Comparison of ENCODE assay signal across 14 cellular contexts in genomic region chr19:15456441-15456840, GRCh38. TPM values are rescaled to one million over a fixed set of nuclear protein-coding genes. Genes with fewer than 3 reads are reported as not detected.
DNase-seq lines count a peak whose midpoint lies in the region; ATAC-seq, FAIRE-seq and TF ChIP-seq lines count a peak whose summit lies in the region.
"Had no signal": no experiment of that assay in that cellular context is flagged by ENCODE, and none has a peak within 500 bp of the region (broad histone marks: within the 10 kb centered on the region; RNA-seq: fewer than 3 reads in every experiment).

No MANE protein-coding gene starts in this region.

- POLR2A ChIA-PET in CD4-positive, alpha-beta T cell (lab: Charles Lee): interaction anchor here (2.3 to 3.1 kb wide), 2 partner anchors 11 to 37 kb away, joined by 9 read pairs; partner anchors contain the start of gene AKAP8L

- H3K36me3 Mint-ChIP-seq in CD4-positive, alpha-beta T cell (ENCODE audit: low read depth): peaks cover 68% of the 10 kb centered on the region
- peaks cover 2% of the 10 kb centered on the region for H3K36me3 Mint-ChIP-seq in astrocyte (ENCODE audit: low read depth, unreplicated experiment)

- H3K27ac ChIP-seq in CD4-positive, alpha-beta T cell (ENCODE audit: low read depth, low read length): peak overlapping the region; percentile 21
- H3K27ac ChIP-seq in HUES48 (ENCODE audit: low read depth, low read length): no peak overlapping the region
- H3K27ac ChIP-seq in astrocyte (ENCODE audit: low read depth, low read length): no peak overlapping the region

- H3K4me1 Mint-ChIP-seq in CD4-positive, alpha-beta T cell (ENCODE audit: low read depth): peaks cover 22% of the 10 kb centered on the region
- no peaks in the 10 kb centered on the region for H3K4me1 Mint-ChIP-seq in astrocyte (ENCODE audit: low read depth, unreplicated experiment)

- no peak overlapping the region for H3K4me3 Mint-ChIP-seq in CD4-positive, alpha-beta T cell
- peak overlapping the region; percentile 27 for H3K4me3 Mint-ChIP-seq in astrocyte (ENCODE audit: unreplicated experiment)
- H3K4me3 Mint-ChIP-seq: CD4-positive, CD25-positive, alpha-beta regulatory T cell had no signal

- FAIRE-seq in astrocyte (lab: Jason Lieb, UNC): no peak
- FAIRE-seq: G401.6 had no signal

- intact Hi-C loops in CD4-positive, alpha-beta T cell (cut with DNase I, micrococcal nuclease): no loop called here

- H3K4me3 ChIP-seq in HUES48 (ENCODE audit: low read depth, low read length) (peak overlapping the region; percentile 33; the same call in 1 of the 2 replicates), astrocyte (ENCODE audit: insufficient read depth, low read depth, low read length) (no peak overlapping the region), iPS-18c (ENCODE audit: insufficient read depth, low read depth, low read length) (peak overlapping the region; percentile 3; the same call in 1 of the 2 replicates)

- DNase-seq in CD4-positive, alpha-beta T cell: no peak
- DNase-seq in astrocyte (ENCODE audit: low read depth): no peak
- no peak for DNase-seq in NCI-H82 treated with DMSO at 0.1 percent for 48 hours (lab: John Stamatoyannopoulos, UW; ENCODE audit: unreplicated experiment)
- DNase-seq: AML-193; CD4-positive, CD25-positive, alpha-beta regulatory T cell; NCI-H2081 treated with DMSO at 0.1 percent for 48 hours; NCI-H226 had no signal

- H3K27me3 Mint-ChIP-seq in CD4-positive, alpha-beta T cell: no peaks in the 10 kb centered on the region
- peaks cover 62% of the 10 kb centered on the region for H3K27me3 Mint-ChIP-seq in astrocyte (ENCODE audit: low read depth, unreplicated experiment)
- H3K27me3 Mint-ChIP-seq: CD4-positive, CD25-positive, alpha-beta regulatory T cell had no signal

- no peak for TF ChIP-seq CTCF in CD4-positive, alpha-beta T cell (IDR thresholded peaks at IDR 0.05)
- no peak for TF ChIP-seq CTCF in astrocyte (IDR thresholded peaks at IDR 0.05; ENCODE audit: insufficient read depth, low read depth, low read length)

- H3K4me1 ChIP-seq in HUES48 (ENCODE audit: control insufficient read depth, insufficient read depth, low read length) (peaks cover 4% of the 10 kb centered on the region; the same call in 1 of the 2 replicates), astrocyte (ENCODE audit: insufficient read depth, low read length) (peaks cover 6% of the 10 kb centered on the region)

- H3K79me2 ChIP-seq in astrocyte (ENCODE audit: insufficient read depth, low read length): no peaks in the 10 kb centered on the region

- CTCF ChIA-PET in CD4-positive, alpha-beta T cell (lab: Charles Lee): no interaction called here

- H3K9ac ChIP-seq in HUES48 (ENCODE audit: low read depth, low read length) (no peak overlapping the region), astrocyte (ENCODE audit: low read length) (no peak overlapping the region)

- H3K27me3 ChIP-seq in CD4-positive, alpha-beta T cell (ENCODE audit: control insufficient read depth, insufficient read depth, low read length): no peaks in the 10 kb centered on the region
- H3K27me3 ChIP-seq in HUES48 (ENCODE audit: control insufficient read depth, insufficient read depth, low read length) (peaks cover 80% of the 10 kb centered on the region), astrocyte (ENCODE audit: insufficient read depth, low read length) (peaks cover 24% of the 10 kb centered on the region)

- no peak overlapping the region for H3K27ac Mint-ChIP-seq in CD4-positive, alpha-beta T cell
- no peak overlapping the region for H3K27ac Mint-ChIP-seq in astrocyte (ENCODE audit: unreplicated experiment)

- no peaks in the 10 kb centered on the region for H3K9me3 Mint-ChIP-seq in CD4-positive, alpha-beta T cell
- H3K9me3 Mint-ChIP-seq in astrocyte (ENCODE audit: unreplicated experiment): peaks cover 5% of the 10 kb centered on the region

- no peak overlapping the region for H2AFZ ChIP-seq in astrocyte (ENCODE audit: low read depth, low read length)

- no peak for ATAC-seq in CD4-positive, alpha-beta T cell (ENCODE audit: poor library complexity)
- no peak for ATAC-seq in HG03457 (IDR thresholded peaks at IDR 0.05; ENCODE audit: unreplicated experiment)
- ATAC-seq in GM18867 (IDR thresholded peaks at IDR 0.05; ENCODE audit: unreplicated experiment): no peak
- no peak for ATAC-seq in HG02884 (IDR thresholded peaks at IDR 0.05; ENCODE audit: unreplicated experiment)

- H4K20me1 ChIP-seq in astrocyte (ENCODE audit: insufficient read depth, low read length): no peaks in the 10 kb centered on the region

- H3K9me3 ChIP-seq in CD4-positive, alpha-beta T cell (ENCODE audit: control insufficient read depth, low read length): no peaks in the 10 kb centered on the region
- H3K9me3 ChIP-seq in HUES48 (ENCODE audit: control insufficient read depth, insufficient read depth, low read length) (no peaks in the 10 kb centered on the region), astrocyte (ENCODE audit: insufficient read depth, low read depth, low read length) (no peaks in the 10 kb centered on the region), iPS-18c (ENCODE audit: control insufficient read depth, insufficient read depth, low read length) (peaks cover 2% of the 10 kb centered on the region)

- H3K4me2 ChIP-seq in astrocyte (ENCODE audit: low read length): no peak overlapping the region

- H3K36me3 ChIP-seq in HUES48 (ENCODE audit: control insufficient read depth, insufficient read depth, low read length): no peaks in the 10 kb centered on the region
- no peaks in the 10 kb centered on the region for H3K36me3 ChIP-seq in astrocyte (ENCODE audit: insufficient read depth, low read length)

RNA-seq across cellular contexts. Expression of gene WIZ, which starts 6.7 kb away (rescaled TPM):
- total RNA-seq in CD4-positive, alpha-beta T cell: 10 to 100 TPM; 12.9 to 14.3 TPM
- total RNA-seq in astrocyte: 43.8 and 45.3 TPM in 2 replicates

RNA-seq across cellular contexts. Expression of gene RASAL3, which starts 7.9 kb away (rescaled TPM):
- total RNA-seq in CD4-positive, alpha-beta T cell: 10 to 100 TPM; 91.8 to 92.8 TPM
- total RNA-seq in astrocyte: 0.14 TPM in 1 of 2 replicates, not detected in the other
- total RNA-seq: Calu3 had no signal

RNA-seq across cellular contexts. Expression of gene PGLYRP2, which starts 22.9 kb away (rescaled TPM):
- not detected for total RNA-seq in CD4-positive, alpha-beta T cell
- total RNA-seq in astrocyte: not detected in 2 replicates
- total RNA-seq: Calu3; CD4-positive, CD25-positive, alpha-beta regulatory T cell had no signal

RNA-seq across cellular contexts. Expression of gene AKAP8L, which starts 37.7 kb away (rescaled TPM):
- total RNA-seq in CD4-positive, alpha-beta T cell: 100 to 1,000 TPM; 157 to 162 TPM
- total RNA-seq in astrocyte: 101 and 105 TPM in 2 replicates

RNA-seq across cellular contexts. Expression of gene CYP4F22, which starts 51.9 kb away (rescaled TPM):
- under 1 TPM; 0.19 to 0.28 TPM for total RNA-seq in CD4-positive, alpha-beta T cell
- total RNA-seq in astrocyte: not detected in 2 replicates
- total RNA-seq: Calu3; CD4-positive, CD25-positive, alpha-beta regulatory T cell had no signal

Comparison
In these comparisons a context has a peak if more than half of its experiments do, and no peak if none do; other contexts are left out.
1. RNA of gene RASAL3, which starts 7.9 kb away (total RNA-seq): 91.8 to 92.8 TPM in CD4-positive, alpha-beta T cell; 0.14 TPM in astrocyte; every median in the first group is over 10 times any median in the second.